Comparison of ENCODE assay signal across 1 cellular context in genomic region chr1:2980073-2980791, GRCh38.
TF ChIP-seq lines count a peak whose summit lies in the region.

No MANE protein-coding gene starts in this region.

TF ChIP-seq in HepG2, 621 proteins besides CTCF, POLR2A, EP300 and RAD21:
- TF ChIP-seq, protein P1, sequence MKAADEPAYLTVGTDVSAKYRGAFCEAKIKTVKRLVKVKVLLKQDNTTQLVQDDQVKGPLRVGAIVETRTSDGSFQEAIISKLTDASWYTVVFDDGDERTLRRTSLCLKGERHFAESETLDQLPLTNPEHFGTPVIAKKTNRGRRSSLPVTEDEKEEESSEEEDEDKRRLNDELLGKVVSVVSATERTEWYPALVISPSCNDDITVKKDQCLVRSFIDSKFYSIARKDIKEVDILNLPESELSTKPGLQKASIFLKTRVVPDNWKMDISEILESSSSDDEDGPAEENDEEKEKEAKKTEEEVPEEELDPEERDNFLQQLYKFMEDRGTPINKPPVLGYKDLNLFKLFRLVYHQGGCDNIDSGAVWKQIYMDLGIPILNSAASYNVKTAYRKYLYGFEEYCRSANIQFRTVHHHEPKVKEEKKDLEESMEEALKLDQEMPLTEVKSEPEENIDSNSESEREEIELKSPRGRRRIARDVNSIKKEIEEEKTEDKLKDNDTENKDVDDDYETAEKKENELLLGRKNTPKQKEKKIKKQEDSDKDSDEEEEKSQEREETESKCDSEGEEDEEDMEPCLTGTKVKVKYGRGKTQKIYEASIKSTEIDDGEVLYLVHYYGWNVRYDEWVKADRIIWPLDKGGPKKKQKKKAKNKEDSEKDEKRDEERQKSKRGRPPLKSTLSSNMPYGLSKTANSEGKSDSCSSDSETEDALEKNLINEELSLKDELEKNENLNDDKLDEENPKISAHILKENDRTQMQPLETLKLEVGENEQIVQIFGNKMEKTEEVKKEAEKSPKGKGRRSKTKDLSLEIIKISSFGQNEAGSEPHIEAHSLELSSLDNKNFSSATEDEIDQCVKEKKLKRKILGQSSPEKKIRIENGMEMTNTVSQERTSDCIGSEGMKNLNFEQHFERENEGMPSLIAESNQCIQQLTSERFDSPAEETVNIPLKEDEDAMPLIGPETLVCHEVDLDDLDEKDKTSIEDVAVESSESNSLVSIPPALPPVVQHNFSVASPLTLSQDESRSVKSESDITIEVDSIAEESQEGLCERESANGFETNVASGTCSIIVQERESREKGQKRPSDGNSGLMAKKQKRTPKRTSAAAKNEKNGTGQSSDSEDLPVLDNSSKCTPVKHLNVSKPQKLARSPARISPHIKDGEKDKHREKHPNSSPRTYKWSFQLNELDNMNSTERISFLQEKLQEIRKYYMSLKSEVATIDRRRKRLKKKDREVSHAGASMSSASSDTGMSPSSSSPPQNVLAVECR (CRISPR knock-in tag; IDR thresholded peaks at IDR 0.05; ENCODE audit: borderline replicate concordance) = no peak
- TF ChIP-seq ZNF549 (CRISPR knock-in tag; IDR thresholded peaks at IDR 0.05) = no peak
- no peak for TF ChIP-seq PAX8 (CRISPR knock-in tag; IDR thresholded peaks at IDR 0.05; ENCODE audit: borderline replicate concordance)
- TF ChIP-seq CEBPB (IDR thresholded peaks at IDR 0.05; ENCODE audit: borderline replicate concordance, low read depth, low read length) = no peak
- TF ChIP-seq, protein P2, sequence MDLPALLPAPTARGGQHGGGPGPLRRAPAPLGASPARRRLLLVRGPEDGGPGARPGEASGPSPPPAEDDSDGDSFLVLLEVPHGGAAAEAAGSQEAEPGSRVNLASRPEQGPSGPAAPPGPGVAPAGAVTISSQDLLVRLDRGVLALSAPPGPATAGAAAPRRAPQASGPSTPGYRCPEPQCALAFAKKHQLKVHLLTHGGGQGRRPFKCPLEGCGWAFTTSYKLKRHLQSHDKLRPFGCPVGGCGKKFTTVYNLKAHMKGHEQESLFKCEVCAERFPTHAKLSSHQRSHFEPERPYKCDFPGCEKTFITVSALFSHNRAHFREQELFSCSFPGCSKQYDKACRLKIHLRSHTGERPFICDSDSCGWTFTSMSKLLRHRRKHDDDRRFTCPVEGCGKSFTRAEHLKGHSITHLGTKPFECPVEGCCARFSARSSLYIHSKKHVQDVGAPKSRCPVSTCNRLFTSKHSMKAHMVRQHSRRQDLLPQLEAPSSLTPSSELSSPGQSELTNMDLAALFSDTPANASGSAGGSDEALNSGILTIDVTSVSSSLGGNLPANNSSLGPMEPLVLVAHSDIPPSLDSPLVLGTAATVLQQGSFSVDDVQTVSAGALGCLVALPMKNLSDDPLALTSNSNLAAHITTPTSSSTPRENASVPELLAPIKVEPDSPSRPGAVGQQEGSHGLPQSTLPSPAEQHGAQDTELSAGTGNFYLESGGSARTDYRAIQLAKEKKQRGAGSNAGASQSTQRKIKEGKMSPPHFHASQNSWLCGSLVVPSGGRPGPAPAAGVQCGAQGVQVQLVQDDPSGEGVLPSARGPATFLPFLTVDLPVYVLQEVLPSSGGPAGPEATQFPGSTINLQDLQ (CRISPR knock-in tag; IDR thresholded peaks at IDR 0.05) = no peak
- no peak for TF ChIP-seq JARID2 (CRISPR knock-in tag; IDR thresholded peaks at IDR 0.05; ENCODE audit: insufficient replicate concordance)
- TF ChIP-seq CENPX (CRISPR knock-in tag; IDR thresholded peaks at IDR 0.05) = no peak
